Comparison of ENCODE assay signal across 16 cellular contexts in genomic region chr1:157274698-157275534, GRCh38.
DNase-seq lines count a peak whose midpoint lies in the region; ATAC-seq and TF ChIP-seq lines count a peak whose summit lies in the region.
"Had no signal": no experiment of that assay in that cellular context is flagged by ENCODE, and none has a peak within 500 bp of the region (broad histone marks: within the 10 kb centered on the region; RNA-seq: fewer than 3 reads in every experiment).

No MANE protein-coding gene starts in this region.

- H3K9me3 ChIP-seq in testis (no peaks in the 10 kb centered on the region), right cardiac atrium (ENCODE audit: control insufficient read depth, low read length) (no peaks in the 10 kb centered on the region)
- H3K9me3 ChIP-seq: SJCRH30, vagina had no signal

- H3K27me3 ChIP-seq in testis (no peaks in the 10 kb centered on the region), right cardiac atrium (ENCODE audit: control insufficient read depth, insufficient read depth) (no peaks in the 10 kb centered on the region)
- H3K27me3 ChIP-seq: SJCRH30, vagina had no signal

- H3K27ac ChIP-seq in testis, result no peak overlapping the region
- no peak overlapping the region for H3K27ac ChIP-seq in right cardiac atrium (ENCODE audit: low read length)
- H3K27ac ChIP-seq: SJCRH30, vagina had no signal

- TF ChIP-seq CTCF in astrocyte of the spinal cord (IDR thresholded peaks at IDR 0.05; ENCODE audit: low read depth, low read length), result no peak
- no peak for TF ChIP-seq CTCF in testis (IDR thresholded peaks at IDR 0.05)

- no peak for TF ChIP-seq POLR2A in testis (IDR thresholded peaks at IDR 0.05)

- no peak for ATAC-seq in HG02588 (IDR thresholded peaks at IDR 0.05; ENCODE audit: unreplicated experiment)
- ATAC-seq in right cardiac atrium, result no peak
- ATAC-seq: activated CD4-positive, alpha-beta T cell treated with anti-CD3 and anti-CD28 coated beads for 36 hours had no signal

- DNase-seq in AG20443 (ENCODE audit: low spot score) (peak; percentile 53), HS-27A (ENCODE audit: low read depth) (peak; percentile 7), astrocyte of the spinal cord (ENCODE audit: low read depth, low spot score) (peak; percentile 25), iris pigment epithelial cell (ENCODE audit: low read depth) (peak; percentile 44), testis (no peak), right cardiac atrium (no peak), putamen (ENCODE audit: low spot score) (no peak)
- DNase-seq: activated CD4-positive, alpha-beta T cell treated with anti-CD3 and anti-CD28 coated beads for 36 hours; C1 segment of cervical spinal cord; caudate nucleus; kidney; NCI-H1105 treated with DMSO at 0.1 percent for 48 hours; nephron progenitor cell had no signal

- no peak overlapping the region for H3K4me3 ChIP-seq in astrocyte of the spinal cord (ENCODE audit: low read depth, low read length)
- no peak overlapping the region for H3K4me3 ChIP-seq in testis
- H3K4me3 ChIP-seq in right cardiac atrium (ENCODE audit: low read length), result no peak overlapping the region
- H3K4me3 ChIP-seq: SJCRH30, vagina had no signal

- in situ Hi-C loops in astrocyte of the spinal cord (cut with HindIII; ENCODE audit: low sequenced_read_pairs), result no loop called here

- WGBS in testis, 2 donors, result 50 to 59% methylated on average over 8 of the region's 8 CpGs
- 36% methylated on average over 8 of the region's 8 CpGs for WGBS in right cardiac atrium

- H3K36me3 ChIP-seq in testis (ENCODE audit: low read depth, missing control alignments), result no peaks in the 10 kb centered on the region
- H3K36me3 ChIP-seq: SJCRH30, vagina had no signal

- intact Hi-C loops in testis (cut with DNase I; ENCODE audit: low total_unique reads) (no loop called here), right cardiac atrium (cut with DNase I) (no loop called here)

- no peaks in the 10 kb centered on the region for H3K4me1 ChIP-seq in testis
- H3K4me1 ChIP-seq in right cardiac atrium (ENCODE audit: control insufficient read depth, insufficient read depth, low read length), result no peaks in the 10 kb centered on the region
- H3K4me1 ChIP-seq: SJCRH30, vagina had no signal

Comparison
In these comparisons a context has a peak if more than half of its experiments do, and no peak if none do; other contexts are left out.
1. DNase-seq: peak in AG20443 (single experiment), HS-27A (single experiment), astrocyte of the spinal cord (single experiment) and iris pigment epithelial cell (single experiment); none in testis (single experiment), right cardiac atrium (0 of 3) and putamen (single experiment).